In genomic region chr15:80172401-80172800, GRCh38 we compare ENCODE assay signal across 1 cellular context.
TF ChIP-seq lines count a peak whose summit lies in the region.

No MANE protein-coding gene starts in this region.

TF ChIP-seq in K562, 482 proteins besides CTCF, POLR2A, EP300 and RAD21 (continued from another document):
- TF ChIP-seq CLOCK (CRISPR knock-in tag; IDR thresholded peaks at IDR 0.05; ENCODE audit: borderline replicate concordance) (no peak), CHD2 (IDR thresholded peaks at IDR 0.05; ENCODE audit: low read depth, low read length) (no peak), ZBTB33 (CRISPR knock-in tag; IDR thresholded peaks at IDR 0.05) (peak; percentile 48; the same call in 1 of the 2 replicates), KLF13 (tag; IDR thresholded peaks at IDR 0.05; ENCODE audit: borderline replicate concordance, low read depth) (no peak), ELK3 (CRISPR knock-in tag; IDR thresholded peaks at IDR 0.05) (no peak), BCOR (IDR thresholded peaks at IDR 0.05) (peak; percentile 71; the same call in 1 of the 2 replicates), KDM1A (IDR thresholded peaks at IDR 0.05) (peak in 1 of 2 experiments; percentile 70; a peak in 2 of 4 replicates), AFF4 (CRISPR knock-in tag; IDR thresholded peaks at IDR 0.05) (no peak), RBM17 (IDR thresholded peaks at IDR 0.05; ENCODE audit: borderline replicate concordance, low read depth, low read length) (no peak), PKNOX1 (IDR thresholded peaks at IDR 0.05) (no peak), SFPQ (IDR thresholded peaks at IDR 0.05; ENCODE audit: low read depth, low read length) (no peak)
